ENCODE assay signal across 8 cellular contexts in genomic region chr17:18038149-18038850, GRCh38. TPM values are rescaled to one million over a fixed set of nuclear protein-coding genes. Genes with fewer than 3 reads are reported as not detected.
DNase-seq lines count a peak whose midpoint lies in the region; ATAC-seq and TF ChIP-seq lines count a peak whose summit lies in the region.

No MANE protein-coding gene starts in this region.

- POLR2A ChIA-PET in activated CD4-positive, alpha-beta T cell treated with anti-CD3 and anti-CD28 coated beads for 36 hours (lab: Charles Lee), result interaction anchor here (0.7 to 1.0 kb wide), 2 partner anchors 80 to 185 kb away, joined by 3 to 4 read pairs; no protein-coding TSS in a partner anchor
- POLR2A ChIA-PET in naive thymus-derived CD4-positive, alpha-beta T cell (lab: Charles Lee), result interaction anchor here (0.7 to 1.0 kb wide), 2 partner anchors 202 to 314 kb away, joined by 3 read pairs; no protein-coding TSS in a partner anchor

- H3K27me3 ChIP-seq in naive thymus-derived CD4-positive, alpha-beta T cell (ENCODE audit: control insufficient read depth in 2 of 2, insufficient read depth in 2 of 2, low read length in 2 of 2), result no peaks in the 10 kb centered on the region

- peak; percentile 50 for DNase-seq in activated CD4-positive, alpha-beta T cell treated with anti-CD3 and anti-CD28 coated beads for 36 hours
- no peak for DNase-seq in activated CD4-positive, alpha-beta T cell treated with anti-CD3 and anti-CD28 coated beads for 1 hour
- DNase-seq in SK-N-MC (ENCODE audit: low read depth, low spot score) (no peak), coronary artery (ENCODE audit: low spot score) (no peak), AG08396 (ENCODE audit: low spot score) (no peak), SW 1271 (lab: John Stamatoyannopoulos, UW) (no peak), NCI-H187 treated with DMSO at 0.1 percent for 48 hours (lab: John Stamatoyannopoulos, UW) (no peak)
- peak in 2 of 9 donors; percentile 23 to 36 for DNase-seq in naive thymus-derived CD4-positive, alpha-beta T cell

- peak overlapping the region; percentile 91 for H3K4me3 Mint-ChIP-seq in activated CD4-positive, alpha-beta T cell treated with anti-CD3 and anti-CD28 coated beads for 36 hours
- H3K4me3 Mint-ChIP-seq in naive thymus-derived CD4-positive, alpha-beta T cell, result peak overlapping the region; percentile 88 to 100 (median 98)

- no peaks in the 10 kb centered on the region for H3K9me3 ChIP-seq in SK-N-MC (ENCODE audit: low read depth, low read length)
- H3K9me3 ChIP-seq in naive thymus-derived CD4-positive, alpha-beta T cell (ENCODE audit: control insufficient read depth in 2 of 3, low read length in 3 of 3), result no peaks in the 10 kb centered on the region

- peaks cover 24 to 34% of the 10 kb centered on the region in 2 donors for H3K4me1 ChIP-seq in naive thymus-derived CD4-positive, alpha-beta T cell (ENCODE audit: control insufficient read depth in 2 of 2, insufficient read depth in 2 of 2, low read length in 2 of 2)

- H3K4me1 Mint-ChIP-seq in activated CD4-positive, alpha-beta T cell treated with anti-CD3 and anti-CD28 coated beads for 36 hours, result peaks cover 53% of the 10 kb centered on the region
- H3K4me1 Mint-ChIP-seq in naive thymus-derived CD4-positive, alpha-beta T cell, result peaks cover 47 to 75% (median 57%) of the 10 kb centered on the region in 7 donors

- intact Hi-C loops in activated CD4-positive, alpha-beta T cell treated with anti-CD3 and anti-CD28 coated beads for 36 hours (cut with DNase I, micrococcal nuclease), result loop anchor here (2.0 kb wide), 6 partner anchors 223 to 561 kb away; partner anchors contain the start of genes MED9 (in 1 of the 2), MIEF2 (in 1 of the 2) and PEMT (in 1 of the 2)
- intact Hi-C loops in naive thymus-derived CD4-positive, alpha-beta T cell (cut with micrococcal nuclease), result loop anchor here (2.0 to 5.0 kb wide), 6 partner anchors 49 to 1339 kb away; partner anchors contain the start of genes RASD1 (in 2 of the 2), DRG2 (in 1 of the 2), MAPK7 (in 1 of the 2) and PRPSAP2 (in 1 of the 2)

- no peak for TF ChIP-seq CTCF in coronary artery (IDR thresholded peaks at IDR 0.05)

- no peaks in the 10 kb centered on the region for H3K27me3 Mint-ChIP-seq in activated CD4-positive, alpha-beta T cell treated with anti-CD3 and anti-CD28 coated beads for 36 hours
- H3K27me3 Mint-ChIP-seq in naive thymus-derived CD4-positive, alpha-beta T cell, result no peaks in the 10 kb centered on the region

- CTCF ChIA-PET in activated CD4-positive, alpha-beta T cell treated with anti-CD3 and anti-CD28 coated beads for 36 hours (lab: Charles Lee), result interaction anchor here (0.6 to 1.7 kb wide), 6 partner anchors 9 to 673 kb away, joined by 3 to 6 read pairs (median 3); no protein-coding TSS in a partner anchor
- CTCF ChIA-PET in naive thymus-derived CD4-positive, alpha-beta T cell (lab: Charles Lee), result interaction anchor here (0.6 to 1.7 kb wide), 4 partner anchors 66 to 359 kb away, joined by 3 to 10 read pairs (median 4); partner anchors contain the start of gene DRC3

- H3K36me3 ChIP-seq in SK-N-MC (ENCODE audit: insufficient read depth, low read length), result no peaks in the 10 kb centered on the region
- no peaks in the 10 kb centered on the region for H3K36me3 ChIP-seq in naive thymus-derived CD4-positive, alpha-beta T cell (ENCODE audit: control insufficient read depth in 2 of 3, insufficient read depth in 3 of 3, low read length in 3 of 3)

- ATAC-seq in activated CD4-positive, alpha-beta T cell treated with anti-CD3 and anti-CD28 coated beads for 36 hours, result peak; percentile 56
- ATAC-seq in naive thymus-derived CD4-positive, alpha-beta T cell, result no peak

- H3K27ac Mint-ChIP-seq in activated CD4-positive, alpha-beta T cell treated with anti-CD3 and anti-CD28 coated beads for 36 hours, result peak overlapping the region; percentile 92
- peak overlapping the region; percentile 83 to 99 (median 97) for H3K27ac Mint-ChIP-seq in naive thymus-derived CD4-positive, alpha-beta T cell

- peak overlapping the region; percentile 89 for H3K4me3 ChIP-seq in SK-N-MC
- peak overlapping the region; percentile 95 for H3K4me3 ChIP-seq in coronary artery
- peak overlapping the region; percentile 79 for H3K4me3 ChIP-seq in naive thymus-derived CD4-positive, alpha-beta T cell (ENCODE audit: low read length)

- no peaks in the 10 kb centered on the region for H3K9me3 Mint-ChIP-seq in activated CD4-positive, alpha-beta T cell treated with anti-CD3 and anti-CD28 coated beads for 36 hours (ENCODE audit: low read depth)
- H3K9me3 Mint-ChIP-seq in naive thymus-derived CD4-positive, alpha-beta T cell, result peaks cover 0 to 2% (median 0%) of the 10 kb centered on the region in 11 donors

- peaks cover 9% of the 10 kb centered on the region for H3K36me3 Mint-ChIP-seq in activated CD4-positive, alpha-beta T cell treated with anti-CD3 and anti-CD28 coated beads for 36 hours (ENCODE audit: low read depth)
- peaks cover 0 to 6% (median 4%) of the 10 kb centered on the region in 5 donors for H3K36me3 Mint-ChIP-seq in naive thymus-derived CD4-positive, alpha-beta T cell

- H3K27ac ChIP-seq in SK-N-MC (no peak overlapping the region), coronary artery (peak overlapping the region; percentile 60 to 90)
- H3K27ac ChIP-seq in naive thymus-derived CD4-positive, alpha-beta T cell (ENCODE audit: low read depth, low read length), result peak overlapping the region; percentile 82

- peak overlapping the region; percentile 87 for H3K9ac ChIP-seq in SK-N-MC (ENCODE audit: insufficient read length)

RNA-seq across cellular contexts. Expression of gene ATPAF2, which starts 0.7 kb away (rescaled TPM):
- 10 to 100 TPM; 32.9 to 40.3 TPM for total RNA-seq in activated CD4-positive, alpha-beta T cell treated with anti-CD3 and anti-CD28 coated beads for 36 hours
- 10 to 100 TPM; 26.3 to 36.7 (median 32.5) TPM for total RNA-seq in naive thymus-derived CD4-positive, alpha-beta T cell
- polyA plus RNA-seq in naive thymus-derived CD4-positive, alpha-beta T cell, result 10 to 100 TPM; 16.3 TPM

RNA-seq across cellular contexts. Expression of gene GID4, which starts 0.9 kb away (rescaled TPM):
- 1 to 10 TPM; 6.7 to 7.7 TPM for total RNA-seq in activated CD4-positive, alpha-beta T cell treated with anti-CD3 and anti-CD28 coated beads for 36 hours
- total RNA-seq in naive thymus-derived CD4-positive, alpha-beta T cell, result 10 to 100 TPM in 2 of 5 experiments, 1 to 10 TPM in 3; 6.0 to 11.4 (median 10.0) TPM
- polyA plus RNA-seq in naive thymus-derived CD4-positive, alpha-beta T cell, result 1 to 10 TPM; 5.9 to 7.0 TPM

RNA-seq across cellular contexts. Expression of gene DRG2, which starts 49.4 kb away (rescaled TPM):
- total RNA-seq in activated CD4-positive, alpha-beta T cell treated with anti-CD3 and anti-CD28 coated beads for 36 hours, result 10 to 100 TPM; 42.5 to 45.6 TPM
- total RNA-seq in naive thymus-derived CD4-positive, alpha-beta T cell, result 10 to 100 TPM; 39.6 to 54.7 (median 48.8) TPM
- 10 to 100 TPM; 37.7 to 46.0 TPM for polyA plus RNA-seq in naive thymus-derived CD4-positive, alpha-beta T cell
